In the genomic region with DNA sequence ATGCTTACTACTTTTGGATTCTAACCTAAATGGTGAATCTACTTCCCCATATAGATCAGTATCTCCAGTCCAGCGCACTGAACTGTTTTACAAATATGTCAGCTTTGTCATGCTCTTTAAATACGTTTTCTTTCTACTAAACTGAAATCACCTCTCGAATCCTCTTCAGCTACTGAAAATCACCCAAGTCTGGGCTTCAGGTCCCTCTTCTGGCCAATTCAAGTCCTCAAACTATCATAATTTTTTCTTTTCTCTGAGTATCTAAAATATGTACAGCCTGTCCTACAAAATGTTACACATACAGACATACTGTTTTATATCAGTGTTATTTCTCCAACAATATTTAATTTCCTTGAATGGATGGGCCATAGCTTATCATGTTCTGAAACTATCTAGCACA, we compare ENCODE assay signal across 17 cellular contexts.
"Had no signal": no experiment of that assay in that cellular context is flagged by ENCODE, and none has a peak within 500 bp of the region (broad histone marks: within the 10 kb centered on the region; RNA-seq: fewer than 3 reads in every experiment).

No MANE protein-coding gene starts in this region.

- ATAC-seq: activated T-cell treated with anti-CD3 and anti-CD28 coated beads, Interleukin-2, amount 50 U/mL, for 72 hours; body of pancreas; left ventricle myocardium superior; natural killer cell treated with Interleukin-12 subunit alpha and Interleukin-12 subunit beta and Interleukin-15 and Interleukin-18, amount 100 ng/mL, for 72 hours; stimulated activated naive B cell treated with anti-CD40 and anti-IgM and Interleukin-4, amounts not matched to agents 10 μg/mL and 1 μg/mL and 100 μg/mL, for 72 hours had no signal

- H3K4me1 ChIP-seq: body of pancreas, colonic mucosa, esophagus squamous epithelium, transverse colon, vagina had no signal

- H3K9me3 ChIP-seq: body of pancreas, colonic mucosa, esophagus squamous epithelium, transverse colon, vagina had no signal

- H3K4me3 ChIP-seq: body of pancreas, colonic mucosa, esophagus squamous epithelium, transverse colon, vagina had no signal

- H3K27me3 ChIP-seq: body of pancreas, colonic mucosa, esophagus squamous epithelium, transverse colon, vagina had no signal

- DNase-seq: activated CD4-positive, alpha-beta T cell treated with anti-CD3 and anti-CD28 coated beads, Interleukin-2, amount 10 ng/mL, durations not matched to agents 7 days and 5 days; activated CD8-positive, alpha-beta memory T cell treated with anti-CD3 and anti-CD28 coated beads, Interleukin-2, amount 50 U/mL, for 48 hours; activated gamma-delta T cell; activated T-cell treated with anti-CD3 and anti-CD28 coated beads, Interleukin-2, amount 50 U/mL, for 72 hours; amygdala; body of pancreas; caudate nucleus; colonic mucosa; esophagus squamous epithelium; kidney glomerular epithelial cell; left ventricle myocardium superior; nucleus accumbens; stimulated activated CD4-positive, alpha-beta T cell treated with anti-CD3 and anti-CD28 coated beads, Interleukin-2, amount 100 ng/mL, for 48 hours; stimulated activated naive B cell treated with anti-CD40 and anti-IgM and Interleukin-4, amounts not matched to agents 10 μg/mL and 1 μg/mL and 100 μg/mL, for 72 hours; transverse colon had no signal

- H3K27ac ChIP-seq: body of pancreas, colonic mucosa, esophagus squamous epithelium, transverse colon, vagina had no signal

- H3K36me3 ChIP-seq: colonic mucosa, esophagus squamous epithelium, transverse colon, vagina had no signal
